In the genomic region with DNA sequence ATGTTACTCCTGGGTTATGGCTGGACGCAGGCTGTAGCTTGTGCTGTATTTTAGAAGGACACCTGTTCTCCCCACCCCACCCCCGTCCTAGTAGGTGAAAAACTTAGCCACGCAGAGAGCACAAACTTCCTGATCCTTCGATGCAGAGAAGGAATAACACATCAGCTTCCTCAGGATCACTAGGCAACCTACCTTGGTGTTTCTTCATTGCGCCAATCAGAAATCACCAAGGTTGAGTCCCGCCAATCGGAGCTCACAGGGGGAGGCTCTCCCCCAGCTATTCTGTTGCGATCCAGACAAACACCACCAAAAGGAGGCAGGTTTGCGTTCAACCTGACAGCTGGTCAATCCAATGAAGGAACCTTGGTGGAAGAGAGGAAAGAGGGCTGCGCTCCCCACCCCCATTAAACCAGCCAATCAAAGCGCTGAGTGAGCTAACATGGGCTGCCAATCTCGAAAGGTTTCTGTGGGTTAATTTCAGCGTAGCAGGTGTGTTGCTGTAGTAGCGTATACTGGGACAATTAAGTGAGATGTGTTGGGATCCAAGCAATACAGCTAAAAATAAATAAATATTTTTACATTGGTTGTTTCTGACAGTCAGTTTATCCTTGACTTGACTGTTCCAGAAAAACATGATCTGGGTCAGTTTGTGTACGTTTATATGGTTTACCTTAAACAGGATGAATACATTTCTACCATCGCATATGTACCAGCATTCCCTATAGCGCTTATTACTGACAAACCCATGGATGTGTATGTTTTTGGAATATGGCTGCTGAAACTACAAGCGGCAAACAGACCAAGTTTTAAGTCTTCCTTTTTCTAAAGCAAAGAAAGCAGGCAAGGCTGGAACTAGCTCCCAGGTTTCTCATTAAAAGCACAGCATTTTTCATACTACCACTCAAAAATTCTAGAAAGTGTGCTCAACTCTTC, we compare ENCODE assay signal across 8 cellular contexts. TPM values are rescaled to one million over a fixed set of nuclear protein-coding genes. Genes with fewer than 3 reads are reported as not detected.
DNase-seq lines count a peak whose midpoint lies in the region; TF ChIP-seq lines count a peak whose summit lies in the region.

A gene (minus strand): TSS at position 160 of the 933 bp plus-strand sequence. CDS start 2,316 bp downstream, outside the sequence.

- TF ChIP-seq CTCF in HFF-Myc (IDR thresholded peaks at IDR 0.05; ENCODE audit: low read depth, low read length, missing control alignments) = peak; percentile 18

- peak within 1 kb of the TSS; percentile 75 for H3K4me3 ChIP-seq in HFF-Myc (replicated peaks; ENCODE audit: low read depth, low read length)

- DNase-seq in GDM1 (lab: John Stamatoyannopoulos, UW) (peak; percentile 95), HFF-Myc (ENCODE audit: extremely low read depth, low read depth) (peak; percentile 97), NAMALWA (ENCODE audit: low spot score) (peak; percentile 100), SK-N-DZ (ENCODE audit: low spot score) (peak; percentile 100), germinal center (ENCODE audit: low spot score) (peak; percentile 94), non-pigmented ciliary epithelial cell (ENCODE audit: low read depth) (peak; percentile 97), superior temporal gyrus (ENCODE audit: extremely low spot score) (peak; percentile 97)
- peak; percentile 90 for DNase-seq in activated naive CD4-positive, alpha-beta T cell treated with anti-CD3 and anti-CD28 coated beads, Interleukin-2, amount 50 U/mL, for 16 hours

RNA-seq across cellular contexts. Expression of the gene that starts here (rescaled TPM):
- polyA plus RNA-seq in SK-N-DZ (2014; cell fraction: cytosol; rRNA removed) = 9.8 and 10.6 TPM in 2 replicates
- polyA plus RNA-seq in SK-N-DZ (2014; cell fraction: nucleus; rRNA removed) = 6.8 and 8.0 TPM in 2 replicates

Comparison
In these comparisons a context has a peak if more than half of its experiments do, and no peak if none do; other contexts are left out.
1. Peak in every context shown above with its lines: DNase-seq and H3K4me3 ChIP-seq.